ENCODE assay signal across 21 cellular contexts in the genomic region with DNA sequence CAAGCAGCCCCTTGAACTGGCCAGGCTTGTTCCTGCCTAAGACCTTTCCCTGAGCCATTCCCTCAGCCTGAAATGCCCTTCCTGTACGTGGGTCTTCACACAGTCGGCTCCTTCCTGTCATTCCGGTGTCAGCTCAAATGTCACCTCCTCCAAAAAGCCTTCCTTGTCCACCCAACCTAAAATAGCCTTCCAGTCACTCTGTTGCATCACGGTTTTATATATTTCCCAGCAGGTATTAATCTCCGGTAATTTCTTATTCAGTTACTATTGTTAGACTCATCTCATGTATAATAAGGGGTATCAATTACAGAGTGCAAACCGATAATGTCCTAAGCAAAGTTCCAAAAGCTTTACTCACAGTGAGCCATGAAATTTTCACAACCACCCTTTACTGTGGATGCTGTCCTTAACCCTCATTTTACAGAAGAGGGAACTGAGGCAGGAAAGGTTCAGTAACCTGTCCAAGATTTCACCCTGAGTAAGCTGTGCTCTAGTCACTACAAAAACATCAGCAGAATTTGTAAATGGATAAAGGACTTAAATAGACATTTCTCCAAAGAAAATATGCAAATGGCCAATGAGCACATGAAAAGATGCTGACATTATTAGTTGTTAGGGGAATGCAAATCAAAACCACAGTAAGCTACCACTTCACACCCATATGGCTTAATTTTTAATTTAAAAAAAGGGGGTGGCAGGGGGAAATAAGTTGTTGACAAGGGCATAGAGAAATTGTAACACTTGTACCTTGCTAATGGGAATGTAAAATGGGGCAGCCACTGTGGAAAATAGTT. TPM values are rescaled to one million over a fixed set of nuclear protein-coding genes. Genes with fewer than 3 reads are reported as not detected.
A peak's percentile ranks its signal among the peaks of the same experiment; 100 is the strongest.
DNase-seq lines count a peak whose midpoint lies in the region; ATAC-seq, FAIRE-seq and TF ChIP-seq lines count a peak whose summit lies in the region.
"Had no signal": no experiment of that assay in that cellular context is flagged by ENCODE, and none has a peak within 500 bp of the region (broad histone marks: within the 10 kb centered on the region; RNA-seq: fewer than 3 reads in every experiment).

No MANE protein-coding gene starts in this region.

- no peak overlapping the region for H2AK5ac ChIP-seq in mesenchymal stem cell (ENCODE audit: low read length, severe bottlenecking)

- H3K27ac ChIP-seq in A673 (ENCODE audit: low read depth, low read length, poor library complexity, severe bottlenecking) = no peak overlapping the region
- peak overlapping the region; percentile 96; the same call in 1 of the 2 replicates for H3K27ac ChIP-seq in DND-41 (ENCODE audit: low read length)
- no peak overlapping the region for H3K27ac ChIP-seq in mesenchymal stem cell (ENCODE audit: low read length, poor library complexity, severe bottlenecking)

- no peak overlapping the region for H2BK15ac ChIP-seq in mesenchymal stem cell (ENCODE audit: low read depth, poor library complexity, severe bottlenecking)

- H4K8ac ChIP-seq in mesenchymal stem cell (ENCODE audit: low read length) = peak overlapping the region; percentile 2

- H2BK5ac ChIP-seq in mesenchymal stem cell (ENCODE audit: low read depth, low read length, poor library complexity, severe bottlenecking) = no peak overlapping the region

- H3K79me1 ChIP-seq in mesenchymal stem cell (replicated peaks; ENCODE audit: low read length, poor library complexity, severe bottlenecking) = no peaks in the 10 kb centered on the region

- H3K9me3 ChIP-seq in A673 (ENCODE audit: low read depth, low read length, poor library complexity, severe bottlenecking) = no peaks in the 10 kb centered on the region
- H3K9me3 ChIP-seq in DND-41 (ENCODE audit: insufficient read depth, low read length, severe bottlenecking) = no peaks in the 10 kb centered on the region
- H3K9me3 ChIP-seq in mesenchymal stem cell (ENCODE audit: control insufficient read depth, low read length) = no peaks in the 10 kb centered on the region

- no peaks in the 10 kb centered on the region for H4K20me1 ChIP-seq in DND-41 (ENCODE audit: insufficient read depth, low read length)

- H4K91ac ChIP-seq in mesenchymal stem cell (ENCODE audit: low read length) = no peak overlapping the region

- peaks cover 16% of the 10 kb centered on the region for H3K4me1 ChIP-seq in A673 (ENCODE audit: insufficient read depth, low read length, poor library complexity, severe bottlenecking)
- H3K4me1 ChIP-seq in DND-41 (ENCODE audit: insufficient read depth, low read length) = peaks cover 68% of the 10 kb centered on the region
- peaks cover 13% of the 10 kb centered on the region for H3K4me1 ChIP-seq in mesenchymal stem cell (ENCODE audit: control insufficient read depth, insufficient read depth, low read depth, low read length)

- ATAC-seq in DND-41 (ENCODE audit: insufficient read depth, low read depth) = no peak
- no peak for ATAC-seq in HG02973 (IDR thresholded peaks at IDR 0.05; ENCODE audit: unreplicated experiment)
- ATAC-seq: Panc1, T-cell had no signal

- H3K18ac ChIP-seq in mesenchymal stem cell (ENCODE audit: low read depth in 1 of 2, low read length in 2 of 2) = no peak overlapping the region

- no peak overlapping the region for H3K4ac ChIP-seq in mesenchymal stem cell (ENCODE audit: low read depth in 1 of 2, low read length in 2 of 2)

- H3K14ac ChIP-seq in mesenchymal stem cell (ENCODE audit: low read length in 2 of 2) = no peak overlapping the region

- TF ChIP-seq POLR2A in GM12892 (IDR thresholded peaks at IDR 0.05; ENCODE audit: low read depth, low read length) = no peak

- no peak overlapping the region for H2BK120ac ChIP-seq in mesenchymal stem cell (ENCODE audit: low read depth, low read length)

- H3K9ac ChIP-seq in DND-41 (ENCODE audit: low read depth, low read length) (no peak overlapping the region), mesenchymal stem cell (ENCODE audit: low read length) (no peak overlapping the region)

- H3K4me3 ChIP-seq in A673 (ENCODE audit: low read depth, low read length, poor library complexity, severe bottlenecking) = no peak overlapping the region
- no peak overlapping the region for H3K4me3 ChIP-seq in DND-41 (ENCODE audit: low read depth in 1 of 2, low read length in 2 of 2)
- no peak overlapping the region for H3K4me3 ChIP-seq in mesenchymal stem cell (ENCODE audit: insufficient read depth in 1 of 2, low read depth in 1 of 2, low read length in 2 of 2)

- H2BK12ac ChIP-seq in mesenchymal stem cell (ENCODE audit: low read length in 2 of 2) = peak overlapping the region in 1 of 2 experiments; percentile 61

- H3K79me2 ChIP-seq in DND-41 (ENCODE audit: insufficient read depth, low read length) = no peaks in the 10 kb centered on the region

- H3K36me3 ChIP-seq in A673 (ENCODE audit: insufficient read depth, low read length, poor library complexity, severe bottlenecking) = no peaks in the 10 kb centered on the region
- H3K36me3 ChIP-seq in DND-41 (ENCODE audit: insufficient read depth, low read length) = no peaks in the 10 kb centered on the region
- no peaks in the 10 kb centered on the region for H3K36me3 ChIP-seq in mesenchymal stem cell (ENCODE audit: control insufficient read depth in 1 of 2, insufficient read depth in 2 of 2, low read depth in 1 of 2, low read length in 2 of 2)

- H3K4me2 ChIP-seq in DND-41 (ENCODE audit: insufficient read depth, low read length) = no peak overlapping the region
- H3K4me2 ChIP-seq in mesenchymal stem cell (ENCODE audit: low read length, poor library complexity, severe bottlenecking) = no peak overlapping the region

- DNase-seq in A673 (ENCODE audit: low spot score) (peak; percentile 58), DND-41 (no peak), NCI-H69 (lab: John Stamatoyannopoulos, UW) (peak; percentile 66), mesenchymal stem cell (no peak), GM12892 (ENCODE audit: insufficient read length) (no peak), 8988T (no peak)
- DNase-seq in activated CD4-positive, alpha-beta T cell treated with anti-CD3 and anti-CD28 coated beads for 4 hours = no peak
- DNase-seq: ACHN; AML-193; Calu3; CD4-positive, CD25-positive, alpha-beta regulatory T cell; DMS79; Karpas-422; NCI-H1105; NCI-H187 treated with DMSO at 0.1 percent for 48 hours; NCI-H345; T-cell had no signal

- CTCF ChIA-PET in A673 (lab: Charles Lee) = no interaction called here

- BruUV-seq in A673 (replicated peaks; lab: Mats Ljungman, UMichigan) = no TSS peak

- POLR2A ChIA-PET in A673 (lab: Charles Lee; ENCODE audit: low non-redundant PET) = no interaction called here

- TF ChIP-seq CTCF in A673 (conservative IDR thresholded peaks at IDR 0.05; ENCODE audit: low read depth, low read length) (no peak), DND-41 (IDR thresholded peaks at IDR 0.05; ENCODE audit: borderline replicate concordance, extremely low read depth, low read length, poor library complexity, severe bottlenecking) (no peak)

- no peak for FAIRE-seq in GM12892 (lab: Jason Lieb, UNC)
- FAIRE-seq: G401.6, H1 had no signal

- no peaks in the 10 kb centered on the region for H3K27me3 ChIP-seq in A673 (replicated peaks; ENCODE audit: insufficient read depth, low read depth, low read length, poor library complexity)
- no peaks in the 10 kb centered on the region for H3K27me3 ChIP-seq in DND-41 (ENCODE audit: insufficient read depth, low read length, poor library complexity)
- peaks cover 0 to 39% of the 10 kb centered on the region in 2 experiments for H3K27me3 ChIP-seq in mesenchymal stem cell (ENCODE audit: control insufficient read depth in 1 of 2, insufficient read depth in 1 of 2, low read length in 2 of 2)

- H2AFZ ChIP-seq in DND-41 (ENCODE audit: low read depth, low read length) = no peak overlapping the region
- no peak overlapping the region for H2AFZ ChIP-seq in mesenchymal stem cell (ENCODE audit: low read depth, low read length)

- intact Hi-C loops in A673 (cut with micrococcal nuclease; ENCODE audit: unreplicated experiment) = loop anchor here (2.0 kb wide), 1 partner anchor 189 kb away; a partner anchor contains a TSS

- 73% methylated on average over 4 of the region's 6 CpGs for WGBS in mesenchymal stem cell

- no peak overlapping the region for H3K23ac ChIP-seq in mesenchymal stem cell (ENCODE audit: low read length in 2 of 2)

RNA-seq across cellular contexts. Expression of a gene that starts 51.6 kb away (rescaled TPM):
- 2.7 TPM in 2 replicates for total RNA-seq in A673 (2021)
- polyA plus RNA-seq in mesenchymal stem cell (2013, experiment 1 of 2) = 1.4 TPM
- 1.3 TPM for polyA plus RNA-seq in mesenchymal stem cell (2013, experiment 2 of 2)
- 1.6 TPM for polyA plus RNA-seq in GM12892 (2012; ENCODE audit: missing spikeins)

RNA-seq across cellular contexts. Expression of a gene that starts 51.8 kb away (rescaled TPM):
- total RNA-seq in A673 (2021) = 9.7 and 10.0 TPM in 2 replicates
- polyA plus RNA-seq in mesenchymal stem cell (2013, experiment 1 of 2) = 4.3 TPM
- 4.3 TPM for polyA plus RNA-seq in mesenchymal stem cell (2013, experiment 2 of 2)
- polyA plus RNA-seq in GM12892 (2012; ENCODE audit: missing spikeins) = 5.4 TPM

Comparison
In these comparisons a context has a peak if more than half of its experiments do, and no peak if none do; other contexts are left out.
1. DNase-seq: peak in A673 (single experiment) and NCI-H69 (single experiment); none in DND-41 (single experiment), mesenchymal stem cell (single experiment), GM12892 (single experiment), activated CD4-positive, alpha-beta T cell treated with anti-CD3 and anti-CD28 coated beads for 4 hours (0 of 2) and 8988T (single experiment).